9 cellular contexts compared by ENCODE assay signal in the genomic region with DNA sequence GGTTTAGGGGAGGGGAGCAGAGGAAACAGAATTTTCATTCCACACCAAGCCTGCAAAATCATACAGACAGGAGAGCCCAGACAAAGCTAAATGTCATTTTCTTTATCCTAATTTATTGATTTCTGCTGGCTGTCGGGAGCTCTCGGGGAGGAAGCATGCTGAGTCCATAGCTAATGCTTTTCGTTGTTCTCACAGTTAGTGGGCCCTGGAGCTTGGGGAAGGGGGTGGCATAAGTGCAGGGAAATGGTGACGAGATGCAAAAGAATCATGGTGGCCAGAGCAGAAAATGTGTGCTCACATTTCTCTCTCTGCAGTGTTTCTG.
DNase-seq lines count a peak whose midpoint lies in the region; ATAC-seq and TF ChIP-seq lines count a peak whose summit lies in the region.
"Had no signal": no experiment of that assay in that cellular context is flagged by ENCODE, and none has a peak within 500 bp of the region (broad histone marks: within the 10 kb centered on the region; RNA-seq: fewer than 3 reads in every experiment).

No MANE protein-coding gene starts in this region.

- TF ChIP-seq CTCF in SU-DHL-6 (IDR thresholded peaks at IDR 0.05; ENCODE audit: insufficient read depth, low read length, poor library complexity, severe bottlenecking) (no peak), omental fat pad (IDR thresholded peaks at IDR 0.05) (no peak)

- peaks cover 38% of the 10 kb centered on the region for H3K4me1 Mint-ChIP-seq in stimulated activated memory B cell treated with anti-CD40 and anti-IgM and Interleukin-4, amounts not matched to agents 10 μg/mL and 1 μg/mL and 100 μg/mL, for 72 hours

- H3F3A ChIP-seq in SU-DHL-6 (ENCODE audit: insufficient read depth): no peaks in the 10 kb centered on the region

- H3K9me3 ChIP-seq in SU-DHL-6 (ENCODE audit: insufficient read depth, low read length) (no peaks in the 10 kb centered on the region), iPS-18a (ENCODE audit: control insufficient read depth, low read depth, low read length) (no peaks in the 10 kb centered on the region)

- no peak overlapping the region for H3K4me3 ChIP-seq in SU-DHL-6 (ENCODE audit: insufficient read depth, low read length, poor library complexity, severe bottlenecking)
- no peak overlapping the region for H3K4me3 ChIP-seq in iPS-18a (ENCODE audit: low read length)

- DNase-seq in NCI-H1092 treated with DMSO at 0.1 percent for 48 hours (lab: John Stamatoyannopoulos, UW) (peak; percentile 35), NCI-H1092 (lab: John Stamatoyannopoulos, UW) (no peak), midbrain (lab: John Stamatoyannopoulos, UW) (no peak), omental fat pad (ENCODE audit: low spot score) (no peak), MV-4-11 (lab: John Stamatoyannopoulos, UW) (no peak)
- DNase-seq: KBM-7 had no signal

- H3K27me3 ChIP-seq in SU-DHL-6 (ENCODE audit: low read length) (no peaks in the 10 kb centered on the region), iPS-18a (ENCODE audit: control insufficient read depth, insufficient read depth, low read length) (no peaks in the 10 kb centered on the region)

- H3K27me3 Mint-ChIP-seq in stimulated activated memory B cell treated with anti-CD40 and anti-IgM and Interleukin-4, amounts not matched to agents 10 μg/mL and 1 μg/mL and 100 μg/mL, for 72 hours: no peaks in the 10 kb centered on the region

- no peak for ATAC-seq in stimulated activated memory B cell treated with anti-CD40 and anti-IgM and Interleukin-4, amounts not matched to agents 10 μg/mL and 1 μg/mL and 100 μg/mL, for 72 hours
- ATAC-seq in omental fat pad (ENCODE audit: low FRiP score): no peak

- H2AFZ ChIP-seq in SU-DHL-6 (ENCODE audit: low read depth, low read length, severe bottlenecking): no peak overlapping the region

- no peaks in the 10 kb centered on the region for H3K79me2 ChIP-seq in SU-DHL-6 (ENCODE audit: insufficient read depth, low read length)

- no peaks in the 10 kb centered on the region for H3K36me3 Mint-ChIP-seq in stimulated activated memory B cell treated with anti-CD40 and anti-IgM and Interleukin-4, amounts not matched to agents 10 μg/mL and 1 μg/mL and 100 μg/mL, for 72 hours

- peak overlapping the region; percentile 99 for H3K27ac Mint-ChIP-seq in stimulated activated memory B cell treated with anti-CD40 and anti-IgM and Interleukin-4, amounts not matched to agents 10 μg/mL and 1 μg/mL and 100 μg/mL, for 72 hours

- peak overlapping the region; percentile 43 for H3K4me2 ChIP-seq in SU-DHL-6 (ENCODE audit: low read depth, low read length, poor library complexity, severe bottlenecking)

- H3K36me3 ChIP-seq in SU-DHL-6 (ENCODE audit: low read length) (no peaks in the 10 kb centered on the region), iPS-18a (ENCODE audit: control insufficient read depth, low read depth, low read length) (no peaks in the 10 kb centered on the region)

- H3K9ac ChIP-seq in SU-DHL-6 (ENCODE audit: low read length) (no peak overlapping the region), iPS-18a (ENCODE audit: low read length) (peak overlapping the region; percentile 27)

- H3K9me2 ChIP-seq in SU-DHL-6 (replicated peaks; ENCODE audit: insufficient read depth, low read length): no peaks in the 10 kb centered on the region

- peak overlapping the region; percentile 73 for H3K4me3 Mint-ChIP-seq in stimulated activated memory B cell treated with anti-CD40 and anti-IgM and Interleukin-4, amounts not matched to agents 10 μg/mL and 1 μg/mL and 100 μg/mL, for 72 hours

- peaks cover 3% of the 10 kb centered on the region for H3K9me3 Mint-ChIP-seq in stimulated activated memory B cell treated with anti-CD40 and anti-IgM and Interleukin-4, amounts not matched to agents 10 μg/mL and 1 μg/mL and 100 μg/mL, for 72 hours

- no peaks in the 10 kb centered on the region for H4K20me1 ChIP-seq in SU-DHL-6 (ENCODE audit: low read depth, low read length)

- H3K4me1 ChIP-seq in iPS-18a (ENCODE audit: control insufficient read depth, low read depth, low read length): peaks cover 10% of the 10 kb centered on the region

- H3K27ac ChIP-seq in SU-DHL-6 (ENCODE audit: low read depth, low read length) (no peak overlapping the region), iPS-18a (ENCODE audit: low read length) (no peak overlapping the region)
